Comparison of ENCODE assay signal across 7 cellular contexts in genomic region chr20:61382194-61382593, GRCh38.
"Had no signal": no experiment of that assay in that cellular context is flagged by ENCODE, and none has a peak within 500 bp of the region (broad histone marks: within the 10 kb centered on the region; RNA-seq: fewer than 3 reads in every experiment).

No MANE protein-coding gene starts in this region.

- ATAC-seq: GM12878 had no signal

- H3K4me3 ChIP-seq: GM12878 had no signal

- DNase-seq: GDM1, GF-D8 had no signal

- FAIRE-seq: GM12878, GM12891, GM12892, GM18507, GM19239 had no signal
